In the genomic region with DNA sequence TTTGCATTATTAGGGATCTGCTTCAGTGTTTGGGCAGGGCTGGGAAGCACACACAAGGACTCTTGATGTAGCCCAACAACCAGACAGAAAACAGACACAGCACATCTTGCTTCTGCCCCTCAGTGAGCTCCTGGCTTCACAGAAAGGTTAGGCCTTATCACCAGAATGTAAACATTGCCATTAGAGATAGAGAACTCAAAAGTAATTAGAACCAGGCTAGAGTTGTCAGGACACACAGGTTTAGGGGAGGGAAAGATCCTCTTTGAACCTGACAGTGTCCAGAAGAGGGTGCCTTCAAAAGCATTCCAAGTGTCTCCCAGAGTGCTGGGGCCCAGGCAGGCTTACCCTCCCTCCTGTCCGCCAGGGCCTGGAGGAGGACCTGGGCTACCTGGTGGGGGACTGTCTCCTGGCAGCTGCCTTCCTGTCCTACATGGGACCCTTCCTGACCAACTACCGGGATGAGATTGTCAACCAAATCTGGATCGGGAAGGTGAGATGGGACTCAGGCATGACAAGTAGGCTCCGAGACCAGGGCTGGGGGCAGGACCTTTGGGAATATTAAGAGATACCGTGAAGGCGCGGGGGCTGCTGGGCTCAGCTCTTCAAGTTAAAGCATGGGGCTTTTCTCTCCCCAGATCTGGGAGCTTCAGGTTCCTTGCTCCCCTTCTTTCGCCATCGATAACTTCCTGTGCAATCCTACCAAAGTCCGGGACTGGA, we compare ENCODE assay signal across 1 cellular context.
TF ChIP-seq lines count a peak whose summit lies in the region.

No MANE protein-coding gene starts in this region.

TF ChIP-seq in HepG2, 621 proteins besides CTCF, POLR2A, EP300 and RAD21:
- TF ChIP-seq ERF (CRISPR knock-in tag; IDR thresholded peaks at IDR 0.05) (no peak), MBNL3 (CRISPR knock-in tag; conservative IDR thresholded peaks at IDR 0.05) (no peak), ADNP (CRISPR knock-in tag; IDR thresholded peaks at IDR 0.05) (no peak), MATR3 (CRISPR knock-in tag; IDR thresholded peaks at IDR 0.05) (no peak), KDM5A (IDR thresholded peaks at IDR 0.05; ENCODE audit: borderline replicate concordance, low read length) (no peak), PBX3 (CRISPR knock-in tag; IDR thresholded peaks at IDR 0.05; ENCODE audit: borderline replicate concordance) (no peak), MLLT10 (CRISPR knock-in tag; IDR thresholded peaks at IDR 0.05) (no peak), SRSF1 (optimal IDR thresholded peaks at IDR 0.05; ENCODE audit: low read depth, low read length) (no peak), MTA1 (CRISPR knock-in tag; IDR thresholded peaks at IDR 0.05; ENCODE audit: borderline replicate concordance) (no peak), STAT6 (CRISPR knock-in tag; IDR thresholded peaks at IDR 0.05; ENCODE audit: borderline replicate concordance) (no peak), ZNF446 (CRISPR knock-in tag; IDR thresholded peaks at IDR 0.05) (no peak)
- TF ChIP-seq, protein P1, sequence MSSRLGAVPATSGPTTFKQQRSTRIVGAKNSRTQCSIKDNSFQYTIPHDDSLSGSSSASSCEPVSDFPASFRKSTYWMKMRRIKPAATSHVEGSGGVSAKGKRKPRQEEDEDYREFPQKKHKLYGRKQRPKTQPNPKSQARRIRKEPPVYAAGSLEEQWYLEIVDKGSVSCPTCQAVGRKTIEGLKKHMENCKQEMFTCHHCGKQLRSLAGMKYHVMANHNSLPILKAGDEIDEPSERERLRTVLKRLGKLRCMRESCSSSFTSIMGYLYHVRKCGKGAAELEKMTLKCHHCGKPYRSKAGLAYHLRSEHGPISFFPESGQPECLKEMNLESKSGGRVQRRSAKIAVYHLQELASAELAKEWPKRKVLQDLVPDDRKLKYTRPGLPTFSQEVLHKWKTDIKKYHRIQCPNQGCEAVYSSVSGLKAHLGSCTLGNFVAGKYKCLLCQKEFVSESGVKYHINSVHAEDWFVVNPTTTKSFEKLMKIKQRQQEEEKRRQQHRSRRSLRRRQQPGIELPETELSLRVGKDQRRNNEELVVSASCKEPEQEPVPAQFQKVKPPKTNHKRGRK (CRISPR knock-in tag; IDR thresholded peaks at IDR 0.05): no peak
- TF ChIP-seq, protein P2, sequence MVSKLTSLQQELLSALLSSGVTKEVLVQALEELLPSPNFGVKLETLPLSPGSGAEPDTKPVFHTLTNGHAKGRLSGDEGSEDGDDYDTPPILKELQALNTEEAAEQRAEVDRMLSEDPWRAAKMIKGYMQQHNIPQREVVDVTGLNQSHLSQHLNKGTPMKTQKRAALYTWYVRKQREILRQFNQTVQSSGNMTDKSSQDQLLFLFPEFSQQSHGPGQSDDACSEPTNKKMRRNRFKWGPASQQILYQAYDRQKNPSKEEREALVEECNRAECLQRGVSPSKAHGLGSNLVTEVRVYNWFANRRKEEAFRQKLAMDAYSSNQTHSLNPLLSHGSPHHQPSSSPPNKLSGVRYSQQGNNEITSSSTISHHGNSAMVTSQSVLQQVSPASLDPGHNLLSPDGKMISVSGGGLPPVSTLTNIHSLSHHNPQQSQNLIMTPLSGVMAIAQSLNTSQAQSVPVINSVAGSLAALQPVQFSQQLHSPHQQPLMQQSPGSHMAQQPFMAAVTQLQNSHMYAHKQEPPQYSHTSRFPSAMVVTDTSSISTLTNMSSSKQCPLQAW (CRISPR knock-in tag; IDR thresholded peaks at IDR 0.05): no peak
- TF ChIP-seq, protein P3, sequence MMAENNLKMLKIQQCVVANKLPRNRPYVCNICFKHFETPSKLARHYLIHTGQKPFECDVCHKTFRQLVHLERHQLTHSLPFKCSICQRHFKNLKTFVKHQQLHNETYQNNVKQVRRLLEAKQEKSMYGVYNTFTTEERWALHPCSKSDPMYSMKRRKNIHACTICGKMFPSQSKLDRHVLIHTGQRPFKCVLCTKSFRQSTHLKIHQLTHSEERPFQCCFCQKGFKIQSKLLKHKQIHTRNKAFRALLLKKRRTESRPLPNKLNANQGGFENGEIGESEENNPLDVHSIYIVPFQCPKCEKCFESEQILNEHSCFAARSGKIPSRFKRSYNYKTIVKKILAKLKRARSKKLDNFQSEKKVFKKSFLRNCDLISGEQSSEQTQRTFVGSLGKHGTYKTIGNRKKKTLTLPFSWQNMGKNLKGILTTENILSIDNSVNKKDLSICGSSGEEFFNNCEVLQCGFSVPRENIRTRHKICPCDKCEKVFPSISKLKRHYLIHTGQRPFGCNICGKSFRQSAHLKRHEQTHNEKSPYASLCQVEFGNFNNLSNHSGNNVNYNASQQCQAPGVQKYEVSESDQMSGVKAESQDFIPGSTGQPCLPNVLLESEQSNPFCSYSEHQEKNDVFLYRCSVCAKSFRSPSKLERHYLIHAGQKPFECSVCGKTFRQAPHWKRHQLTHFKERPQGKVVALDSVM (CRISPR knock-in tag; IDR thresholded peaks at IDR 0.05): no peak
